In the genomic region with DNA sequence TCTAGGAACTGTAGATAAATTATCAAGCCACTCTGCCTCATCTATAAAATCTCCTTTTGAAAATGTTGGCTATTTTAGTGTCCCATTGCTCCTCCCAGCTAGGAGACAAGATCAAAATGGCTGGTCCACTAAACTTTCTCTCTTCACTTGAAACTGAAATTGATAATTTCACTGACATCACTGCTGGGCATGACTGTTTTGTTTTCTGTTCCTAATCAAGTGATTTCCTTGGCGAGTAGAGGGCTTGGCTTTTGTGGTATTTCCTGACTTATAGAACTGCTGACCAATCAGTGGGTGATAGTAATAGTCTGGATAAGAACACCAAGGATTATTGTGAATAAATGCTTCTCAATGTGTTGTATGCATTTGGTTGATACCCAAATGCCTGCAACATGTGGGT, we compare ENCODE assay signal across 17 cellular contexts.
DNase-seq lines count a peak whose midpoint lies in the region; TF ChIP-seq lines count a peak whose summit lies in the region.
"Had no signal": no experiment of that assay in that cellular context is flagged by ENCODE, and none has a peak within 500 bp of the region (broad histone marks: within the 10 kb centered on the region; RNA-seq: fewer than 3 reads in every experiment).

No MANE protein-coding gene starts in this region.

- H3K36me3 ChIP-seq in SU-DHL-6 (ENCODE audit: low read length) = no peaks in the 10 kb centered on the region
- H3K36me3 ChIP-seq in Karpas-422 (ENCODE audit: insufficient read depth, low read length) = no peaks in the 10 kb centered on the region
- H3K36me3 ChIP-seq in OCI-LY7 (ENCODE audit: insufficient read depth, low read length) = no peaks in the 10 kb centered on the region
- H3K36me3 ChIP-seq: BLaER1 treated with 17β-estradiol and CSF1 and Interleukin-3, amounts not matched to agents 10 nM and 100 nM had no signal

- peak; percentile 4 for DNase-seq in NCI-H226
- peak; percentile 53 for DNase-seq in fibroblast of mammary gland (ENCODE audit: low read depth)
- no peak for DNase-seq in mesothelial cell of epicardium (ENCODE audit: low spot score in 2 of 2, unreplicated experiment in 2 of 2)
- DNase-seq in Karpas-422 = no peak
- DNase-seq in NCI-H748 treated with DMSO at 0.1 percent for 48 hours (lab: John Stamatoyannopoulos, UW) = no peak
- no peak for DNase-seq in OCI-LY7 (ENCODE audit: low spot score)
- DNase-seq: AML-193; CD4-positive, alpha-beta T cell; Kasumi-1; NCI-H1105 treated with DMSO at 0.1 percent for 48 hours; NCI-H146; NCI-H1930; NCI-H2107; NCI-H526 treated with DMSO at 0.1 percent for 48 hours had no signal

- peak overlapping the region; percentile 48 for H2AFZ ChIP-seq in SU-DHL-6 (ENCODE audit: low read depth, low read length, severe bottlenecking)
- H2AFZ ChIP-seq in Karpas-422 (ENCODE audit: low read length) = no peak overlapping the region
- H2AFZ ChIP-seq in OCI-LY7 (ENCODE audit: low read length) = no peak overlapping the region

- no peaks in the 10 kb centered on the region for H3K36me3 Mint-ChIP-seq in mesothelial cell of epicardium

- peaks cover 8% of the 10 kb centered on the region for H3K9me3 Mint-ChIP-seq in mesothelial cell of epicardium

- H3K4me1 Mint-ChIP-seq in mesothelial cell of epicardium = peaks cover 8% of the 10 kb centered on the region

- no peaks in the 10 kb centered on the region for H3K9me2 ChIP-seq in SU-DHL-6 (replicated peaks; ENCODE audit: insufficient read depth, low read length)
- no peaks in the 10 kb centered on the region for H3K9me2 ChIP-seq in Karpas-422 (replicated peaks; ENCODE audit: insufficient read depth, low read length)
- no peaks in the 10 kb centered on the region for H3K9me2 ChIP-seq in OCI-LY7 (ENCODE audit: insufficient read depth, low read length)

- H3K27me3 ChIP-seq in SU-DHL-6 (ENCODE audit: low read length) (no peaks in the 10 kb centered on the region), Karpas-422 (ENCODE audit: low read length) (no peaks in the 10 kb centered on the region)
- H3K27me3 ChIP-seq: BLaER1 treated with 17β-estradiol and CSF1 and Interleukin-3, amounts not matched to agents 10 nM and 100 nM had no signal

- no peaks in the 10 kb centered on the region for H3K4me1 ChIP-seq in Karpas-422 (ENCODE audit: low read length)
- no peaks in the 10 kb centered on the region for H3K4me1 ChIP-seq in OCI-LY7 (ENCODE audit: insufficient read depth, low read length, poor library complexity, severe bottlenecking)
- H3K4me1 ChIP-seq: A549; BLaER1 treated with 17β-estradiol and CSF1 and Interleukin-3, amounts not matched to agents 10 nM and 100 nM had no signal

- no peak overlapping the region for H3K4me3 ChIP-seq in SU-DHL-6 (ENCODE audit: insufficient read depth, low read length, poor library complexity, severe bottlenecking)
- H3K4me3 ChIP-seq in fibroblast of mammary gland (ENCODE audit: control insufficient read depth, low read depth, low read length) = no peak overlapping the region
- H3K4me3 ChIP-seq in Karpas-422 (ENCODE audit: low read length) = no peak overlapping the region
- no peak overlapping the region for H3K4me3 ChIP-seq in OCI-LY7 (ENCODE audit: low read depth, low read length, poor library complexity, severe bottlenecking)
- H3K4me3 ChIP-seq: A549; BLaER1 treated with 17β-estradiol and CSF1 and Interleukin-3, amounts not matched to agents 10 nM and 100 nM had no signal

- peak overlapping the region; percentile 0 for H3K27ac Mint-ChIP-seq in mesothelial cell of epicardium
- H3K27ac Mint-ChIP-seq: CD4-positive, alpha-beta T cell had no signal

- H3K9ac ChIP-seq in SU-DHL-6 (ENCODE audit: low read length) (no peak overlapping the region), Karpas-422 (ENCODE audit: low read length) (no peak overlapping the region)
- H3K9ac ChIP-seq: BLaER1 treated with 17β-estradiol and CSF1 and Interleukin-3, amounts not matched to agents 10 nM and 100 nM had no signal

- POLR2A ChIA-PET in OCI-LY7 (lab: Charles Lee) = no interaction called here

- no peak for TF ChIP-seq CTCF in SU-DHL-6 (IDR thresholded peaks at IDR 0.05; ENCODE audit: insufficient read depth, low read length, poor library complexity, severe bottlenecking)
- no peak for TF ChIP-seq CTCF in fibroblast of mammary gland (conservative IDR thresholded peaks at IDR 0.05; ENCODE audit: control insufficient read depth, insufficient read depth, low read depth, low read length)
- TF ChIP-seq CTCF in mesothelial cell of epicardium (IDR thresholded peaks at IDR 0.05; ENCODE audit: unreplicated experiment) = no peak
- no peak for TF ChIP-seq CTCF in OCI-LY7 (conservative IDR thresholded peaks at IDR 0.05; ENCODE audit: low read length)

- no peaks in the 10 kb centered on the region for H3K79me2 ChIP-seq in SU-DHL-6 (ENCODE audit: insufficient read depth, low read length)
- H3K79me2 ChIP-seq in Karpas-422 (ENCODE audit: low read length) = no peaks in the 10 kb centered on the region
- no peaks in the 10 kb centered on the region for H3K79me2 ChIP-seq in OCI-LY7 (ENCODE audit: insufficient read depth, low read depth, low read length)

- intact Hi-C loops in OCI-LY7 (cut with micrococcal nuclease; ENCODE audit: unreplicated experiment) = no loop called here

- CTCF ChIA-PET in OCI-LY7 (lab: Charles Lee; ENCODE audit: unreplicated experiment) = no interaction called here

- no peak overlapping the region for H3K4me3 Mint-ChIP-seq in mesothelial cell of epicardium
- H3K4me3 Mint-ChIP-seq: CD4-positive, alpha-beta T cell had no signal

- H3F3A ChIP-seq in SU-DHL-6 (ENCODE audit: insufficient read depth) = no peaks in the 10 kb centered on the region

- no peaks in the 10 kb centered on the region for H3K27me3 Mint-ChIP-seq in mesothelial cell of epicardium (ENCODE audit: low read depth)
- H3K27me3 Mint-ChIP-seq: CD4-positive, alpha-beta T cell had no signal

- H3K9me3 ChIP-seq in SU-DHL-6 (ENCODE audit: insufficient read depth, low read length) = no peaks in the 10 kb centered on the region
- peaks cover 17% of the 10 kb centered on the region; the same call in 1 of the 2 replicates for H3K9me3 ChIP-seq in Karpas-422 (ENCODE audit: low read length)
- H3K9me3 ChIP-seq in OCI-LY7 (ENCODE audit: low read length) = no peaks in the 10 kb centered on the region
- H3K9me3 ChIP-seq: A549; BLaER1 treated with 17β-estradiol and CSF1 and Interleukin-3, amounts not matched to agents 10 nM and 100 nM had no signal

- no peak overlapping the region for H3K27ac ChIP-seq in SU-DHL-6 (ENCODE audit: low read depth, low read length)
- H3K27ac ChIP-seq in Karpas-422 (ENCODE audit: low read length) = no peak overlapping the region
- H3K27ac ChIP-seq in OCI-LY7 (ENCODE audit: low read depth, low read length, poor library complexity, severe bottlenecking) = no peak overlapping the region
- H3K27ac ChIP-seq: A549; BLaER1 treated with 17β-estradiol and CSF1 and Interleukin-3, amounts not matched to agents 10 nM and 100 nM had no signal

- no TSS peak for BruUV-seq in OCI-LY7 (replicated peaks; lab: Mats Ljungman, UMichigan)

- no peak overlapping the region for H3K4me2 ChIP-seq in SU-DHL-6 (ENCODE audit: low read depth, low read length, poor library complexity, severe bottlenecking)
- H3K4me2 ChIP-seq in Karpas-422 (ENCODE audit: low read depth, low read length, poor library complexity, severe bottlenecking) = no peak overlapping the region
- H3K4me2 ChIP-seq in OCI-LY7 (ENCODE audit: low read length) = no peak overlapping the region
- H3K4me2 ChIP-seq: A549; BLaER1 treated with 17β-estradiol and CSF1 and Interleukin-3, amounts not matched to agents 10 nM and 100 nM had no signal

- no peaks in the 10 kb centered on the region for H4K20me1 ChIP-seq in SU-DHL-6 (ENCODE audit: low read depth, low read length)
- no peaks in the 10 kb centered on the region for H4K20me1 ChIP-seq in Karpas-422 (ENCODE audit: insufficient read depth, low read depth, low read length)
- no peaks in the 10 kb centered on the region for H4K20me1 ChIP-seq in OCI-LY7 (ENCODE audit: insufficient read depth, low read length)
- H4K20me1 ChIP-seq: BLaER1 treated with 17β-estradiol and CSF1 and Interleukin-3, amounts not matched to agents 10 nM and 100 nM had no signal

Comparison
In these comparisons a context has a peak if more than half of its experiments do, and no peak if none do; other contexts are left out.
1. DNase-seq: peak in NCI-H226 (single experiment) and fibroblast of mammary gland (single experiment); none in mesothelial cell of epicardium (0 of 2), Karpas-422 (single experiment), NCI-H748 treated with DMSO at 0.1 percent for 48 hours (single experiment) and OCI-LY7 (single experiment).